ENCODE assay signal across 16 cellular contexts in the genomic region with DNA sequence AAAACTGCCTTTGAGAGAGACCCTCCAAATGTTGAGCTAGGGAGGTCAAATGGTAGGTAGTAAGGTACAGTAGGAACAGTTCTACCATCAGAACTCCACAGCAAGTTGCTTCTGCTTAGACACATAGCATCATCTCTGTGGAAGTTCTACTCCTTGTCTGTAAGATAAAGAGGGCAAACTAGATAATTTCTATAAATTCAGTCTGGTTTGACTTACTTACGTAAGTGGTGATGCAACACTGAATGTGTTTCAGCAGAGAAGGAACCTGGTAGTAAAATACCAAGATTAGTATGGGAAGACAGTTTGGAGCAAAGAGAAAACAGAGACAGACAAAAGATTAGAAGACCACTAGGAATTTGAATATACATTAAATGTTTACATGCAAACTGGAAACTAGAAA. TPM values are rescaled to one million over a fixed set of nuclear protein-coding genes. Genes with fewer than 3 reads are reported as not detected.
"Had no signal": no experiment of that assay in that cellular context is flagged by ENCODE, and none has a peak within 500 bp of the region (broad histone marks: within the 10 kb centered on the region; RNA-seq: fewer than 3 reads in every experiment).

No MANE protein-coding gene starts in this region.

- H3K4me3 ChIP-seq: transverse colon, vagina had no signal

- H3K27ac Mint-ChIP-seq: activated CD4-positive, alpha-beta T cell treated with anti-CD3 and anti-CD28 coated beads for 36 hours; activated naive CD8-positive, alpha-beta T cell; brain; endodermal cell; immature natural killer cell; memory B cell; WTC11 had no signal

- H3K9me3 Mint-ChIP-seq: endodermal cell had no signal

- H3K36me3 Mint-ChIP-seq: activated naive CD8-positive, alpha-beta T cell; immature natural killer cell; memory B cell had no signal

- H3K27me3 ChIP-seq: transverse colon, vagina had no signal

- H3K27ac ChIP-seq: transverse colon, vagina had no signal

- H3K4me3 Mint-ChIP-seq: activated CD4-positive, alpha-beta T cell treated with anti-CD3 and anti-CD28 coated beads for 36 hours; activated naive CD8-positive, alpha-beta T cell; brain; endodermal cell; immature natural killer cell; memory B cell; WTC11 had no signal

- H3K9me3 ChIP-seq: transverse colon, vagina had no signal

- H3K36me3 ChIP-seq: vagina had no signal

- DNase-seq: activated CD4-positive, alpha-beta T cell treated with anti-CD3 and anti-CD28 coated beads for 36 hours; activated CD4-positive, alpha-beta T cell treated with anti-CD3 and anti-CD28 coated beads, Interleukin-2, amount 50 U/mL, for 48 hours; anterior cingulate cortex; caudate nucleus; endodermal cell; immature natural killer cell; occipital lobe; stimulated activated CD4-positive, alpha-beta T cell treated with anti-CD3 and anti-CD28 coated beads, Interleukin-2, amount 100 ng/mL, for 24 hours; stimulated activated naive CD8-positive, alpha-beta T cell treated with anti-CD3 and anti-CD28 coated beads, Interleukin-15, Interleukin-2, amounts not matched to agents 100 U/mL and 50 U/mL, for 24 hours; T-helper 2 cell; transverse colon had no signal

- ATAC-seq: activated CD4-positive, alpha-beta T cell treated with anti-CD3 and anti-CD28 coated beads for 36 hours; stimulated activated naive CD8-positive, alpha-beta T cell treated with anti-CD3 and anti-CD28 coated beads, Interleukin-15, Interleukin-2, amounts not matched to agents 100 U/mL and 50 U/mL, for 24 hours; WTC11 had no signal

- H3K4me1 Mint-ChIP-seq: activated CD4-positive, alpha-beta T cell treated with anti-CD3 and anti-CD28 coated beads for 36 hours; brain; endodermal cell; immature natural killer cell; memory B cell; WTC11 had no signal

- H3K27me3 Mint-ChIP-seq: activated naive CD8-positive, alpha-beta T cell; brain; memory B cell had no signal

RNA-seq across cellular contexts. Expression of gene KITLG, which starts 42.0 kb away (rescaled TPM):
- polyA plus RNA-seq: immature natural killer cell had no signal
